29 cellular contexts compared by ENCODE assay signal in genomic region chr1:89955311-89955710, GRCh38. TPM values are rescaled to one million over a fixed set of nuclear protein-coding genes. Genes with fewer than 3 reads are reported as not detected.
DNase-seq lines count a peak whose midpoint lies in the region; ATAC-seq, FAIRE-seq and TF ChIP-seq lines count a peak whose summit lies in the region.
"Had no signal": no experiment of that assay in that cellular context is flagged by ENCODE, and none has a peak within 500 bp of the region (broad histone marks: within the 10 kb centered on the region; RNA-seq: fewer than 3 reads in every experiment).

No MANE protein-coding gene starts in this region.

- H2AK5ac ChIP-seq in IMR-90 (ENCODE audit: low read depth, low read length) (no peak overlapping the region), H1 (ENCODE audit: low read depth, low read length) (no peak overlapping the region)

- no CpG with 5 or more reads among the region's 1 CpG for WGBS in IMR-90 (ENCODE audit: extremely low coverage in 2 of 2, insufficient read length in 1 of 2), 2 experiments
- WGBS in H1 (ENCODE audit: extremely low coverage in 1 of 2, insufficient coverage in 1 of 2, insufficient read length in 1 of 2, insufficient replicate concordance in 2 of 2, low coverage in 1 of 2, low lambda C conversion rate in 2 of 2, missing lambda C conversion rate in 1 of 2), 2 experiments = 87% methylated on average over 1 of the region's 1 CpG; no CpG with 5 or more reads in 1 of the 2 experiments
- 89 to 100% methylated on average over 1 of the region's 1 CpG for WGBS in gastroesophageal sphincter (ENCODE audit: low coverage in 1 of 2), 2 donors

- dilution Hi-C loops in IMR-90 (cut with HindIII; ENCODE audit: low sequenced_read_pairs, unreplicated experiment) = no loop called here

- H3K27ac Mint-ChIP-seq in GM23338 = peak overlapping the region; percentile 4; the same call in 1 of the 2 replicates
- H3K27ac Mint-ChIP-seq: CD8-positive, alpha-beta T cell had no signal

- POLR2A ChIA-PET in IMR-90 (lab: Charles Lee; ENCODE audit: unreplicated experiment) (no interaction called here), H1 (lab: Charles Lee; ENCODE audit: partially characterized antibody) (interaction anchor here (1.0 kb wide), 1 partner anchor 134 kb away, joined by 3 read pairs; the partner anchor contains the start of gene LRRC8D)

- intact Hi-C loops in IMR-90 (cut with micrococcal nuclease) = no loop called here
- intact Hi-C loops in kidney (cut with DNase I) = no loop called here

- H2BK20ac ChIP-seq in IMR-90 (ENCODE audit: low read depth, low read length) (no peak overlapping the region), H1 (ENCODE audit: low read length) (peak overlapping the region; percentile 57; the same call in 1 of the 2 replicates)

- H3K9me3 ChIP-seq in IMR-90 (ENCODE audit: control insufficient read depth, insufficient read depth, low read length) = no peaks in the 10 kb centered on the region
- H3K9me3 ChIP-seq in H1 (ENCODE audit: insufficient read depth in 2 of 2, low read depth in 1 of 2, low read length in 1 of 2) = peaks cover 0 to 3% of the 10 kb centered on the region in 2 experiments; a peak in 2 of 4 replicates
- no peaks in the 10 kb centered on the region for H3K9me3 ChIP-seq in gastroesophageal sphincter
- no peaks in the 10 kb centered on the region for H3K9me3 ChIP-seq in kidney (ENCODE audit: control insufficient read depth in 1 of 2, low read length in 2 of 2)
- H3K9me3 ChIP-seq: SJSA1 had no signal

- H3K27ac ChIP-seq in GM23338 (ENCODE audit: low read depth) (0 out of 2 replicates have a peak overlapping the region, but pooled peaks have one; percentile 42), IMR-90 (ENCODE audit: insufficient read depth, low read length) (no peak overlapping the region), H1 (ENCODE audit: low read depth, low read length) (no peak overlapping the region), gastroesophageal sphincter (no peak overlapping the region), kidney (ENCODE audit: low read depth in 2 of 2, low read length in 2 of 2) (no peak overlapping the region)
- H3K27ac ChIP-seq: C4-2B, GM23248, HL-60 had no signal

- H3K4me3 ChIP-seq in GM23338 (no peak overlapping the region), IMR-90 (ENCODE audit: insufficient read depth, low read depth, low read length) (no peak overlapping the region), H1 (ENCODE audit: extremely low read depth in 1 of 4, insufficient read depth in 2 of 4, low read depth in 3 of 4, low read length in 4 of 4) (no peak overlapping the region), gastroesophageal sphincter (no peak overlapping the region), kidney (ENCODE audit: low read length in 2 of 2) (no peak overlapping the region)
- H3K4me3 ChIP-seq: A549, GM23248, SJSA1 had no signal

- no peak overlapping the region for H3K4me3 Mint-ChIP-seq in GM23338
- H3K4me3 Mint-ChIP-seq: CD8-positive, alpha-beta T cell had no signal

- H3K27me3 ChIP-seq in GM23338 (ENCODE audit: insufficient read depth) (no peaks in the 10 kb centered on the region), IMR-90 (ENCODE audit: control insufficient read depth, insufficient read depth, low read length) (no peaks in the 10 kb centered on the region), H1 (replicated peaks in 1 of 4; ENCODE audit: control insufficient read depth in 3 of 4, extremely low read depth in 1 of 4, insufficient read depth in 3 of 4, low read length in 3 of 4) (no peaks in the 10 kb centered on the region), gastroesophageal sphincter (no peaks in the 10 kb centered on the region)
- H3K27me3 ChIP-seq: SJSA1 had no signal

- H3K79me1 ChIP-seq in IMR-90 (ENCODE audit: low read depth in 1 of 2, low read length in 2 of 2) = no peaks in the 10 kb centered on the region
- H3K79me1 ChIP-seq in H1 (ENCODE audit: low read depth, low read length) = no peaks in the 10 kb centered on the region

- H4K5ac ChIP-seq in IMR-90 (ENCODE audit: low read depth, low read length) (no peak overlapping the region), H1 (ENCODE audit: insufficient read length, low read depth, low read length) (no peak overlapping the region)

- H3K27me3 Mint-ChIP-seq in GM23338 (ENCODE audit: insufficient read depth, low read depth, poor library complexity) = peaks cover 2% of the 10 kb centered on the region

- CTCF ChIA-PET in IMR-90 (lab: Yijun Ruan, JAX) (no interaction called here), H1 (lab: Charles Lee; ENCODE audit: partially characterized antibody) (interaction anchor here (1.1 to 1.6 kb wide), 2 partner anchors 33 to 147 kb away, joined by 3 to 4 read pairs; no protein-coding TSS in a partner anchor)

- TF ChIP-seq EP300 in H1 (IDR thresholded peaks at IDR 0.05; ENCODE audit: borderline replicate concordance in 1 of 2, low read depth in 2 of 2, low read length in 2 of 2) (no peak), gastroesophageal sphincter (IDR thresholded peaks at IDR 0.05) (no peak)

- peaks cover 37% of the 10 kb centered on the region for H3K4me1 ChIP-seq in GM23338 (ENCODE audit: insufficient read depth)
- H3K4me1 ChIP-seq in IMR-90 (ENCODE audit: control insufficient read depth, insufficient read depth, low read length) = peaks cover 14% of the 10 kb centered on the region
- H3K4me1 ChIP-seq in H1 (replicated peaks in 1 of 4; ENCODE audit: control insufficient read depth in 3 of 4, insufficient read depth in 4 of 4, low read length in 3 of 4) = peaks cover 0 to 9% (median 3%) of the 10 kb centered on the region in 4 experiments; a peak in 5 of 7 replicates
- no peaks in the 10 kb centered on the region for H3K4me1 ChIP-seq in gastroesophageal sphincter
- peaks cover 0 to 2% of the 10 kb centered on the region in 2 donors for H3K4me1 ChIP-seq in kidney (ENCODE audit: control insufficient read depth in 1 of 2, insufficient read depth in 1 of 2, low read depth in 1 of 2, low read length in 2 of 2)

- no peaks in the 10 kb centered on the region for H3K36me3 ChIP-seq in GM23338 (ENCODE audit: insufficient read depth)
- H3K36me3 ChIP-seq in IMR-90 (ENCODE audit: control insufficient read depth, insufficient read depth, low read length) = no peaks in the 10 kb centered on the region
- no peaks in the 10 kb centered on the region for H3K36me3 ChIP-seq in H1 (ENCODE audit: control insufficient read depth in 2 of 4, insufficient read depth in 4 of 4, low read length in 3 of 4)
- H3K36me3 ChIP-seq in gastroesophageal sphincter = no peaks in the 10 kb centered on the region
- H3K36me3 ChIP-seq in kidney (ENCODE audit: control insufficient read depth in 1 of 2, insufficient read depth in 2 of 2, low read length in 2 of 2) = no peaks in the 10 kb centered on the region
- H3K36me3 ChIP-seq: SJSA1 had no signal

- no peaks in the 10 kb centered on the region for H3K9me2 ChIP-seq in GM23338 (ENCODE audit: insufficient read depth)

- TF ChIP-seq RAD21 in IMR-90 (IDR thresholded peaks at IDR 0.05; ENCODE audit: low read length) (no peak), H1 (IDR thresholded peaks at IDR 0.05 in 1 of 2, conservative IDR thresholded peaks at IDR 0.05 in 1 of 2; ENCODE audit: low read depth in 2 of 2, low read length in 2 of 2) (no peak)

- H2AK9ac ChIP-seq in IMR-90 (replicated peaks; ENCODE audit: low read depth, low read length, poor library complexity) = no peak overlapping the region

- peaks cover 39% of the 10 kb centered on the region for H3K4me1 Mint-ChIP-seq in GM23338

- H2BK15ac ChIP-seq in IMR-90 (ENCODE audit: low read depth, low read length) (peak overlapping the region; percentile 51; the same call in 2 of the 3 replicates), H1 (ENCODE audit: low read length) (no peak overlapping the region)

- peak overlapping the region; percentile 62 for H2BK12ac ChIP-seq in H1 (ENCODE audit: low read depth, low read length)

- no peaks in the 10 kb centered on the region for H3F3A ChIP-seq in GM23338 (replicated peaks; ENCODE audit: low read depth)

- 0 out of 3 replicates have a peak, but pooled peaks cover 4% of the 10 kb centered on the region for H3K36me3 Mint-ChIP-seq in GM23338 (ENCODE audit: low read depth)
- H3K36me3 Mint-ChIP-seq: CD8-positive, alpha-beta T cell had no signal

- H4K91ac ChIP-seq in IMR-90 (ENCODE audit: insufficient read depth, low read depth, low read length) = no peak overlapping the region
- no peak overlapping the region for H4K91ac ChIP-seq in H1 (replicated peaks; ENCODE audit: insufficient read length, low read length)

- no peaks in the 10 kb centered on the region for H3K23me2 ChIP-seq in H1 (ENCODE audit: low read depth, low read length)

- peak overlapping the region; percentile 1; the same call in 1 of the 2 replicates for H3K4me2 ChIP-seq in GM23338
- H3K4me2 ChIP-seq in IMR-90 (ENCODE audit: low read depth, low read length) = no peak overlapping the region
- 0 out of 4 replicates have a peak overlapping the region, but pooled peaks of 1 of the 2 experiments have one; percentile 29 for H3K4me2 ChIP-seq in H1 (ENCODE audit: insufficient read depth in 1 of 2, low read depth in 2 of 2, low read length in 2 of 2)
- H3K4me2 ChIP-seq: A549 had no signal

- H2AFZ ChIP-seq in GM23338 (no peak overlapping the region), IMR-90 (replicated peaks; ENCODE audit: low read length, poor library complexity) (no peak overlapping the region), H1 (ENCODE audit: low read length) (no peak overlapping the region)
- H2AFZ ChIP-seq: GM23248 had no signal

- H2BK5ac ChIP-seq in IMR-90 (ENCODE audit: low read depth, low read length, poor library complexity, severe bottlenecking) (no peak overlapping the region), H1 (ENCODE audit: low read depth, low read length) (0 out of 2 replicates have a peak overlapping the region, but pooled peaks have one; percentile 6)

- no peaks in the 10 kb centered on the region for H4K20me1 ChIP-seq in GM23338 (replicated peaks; ENCODE audit: insufficient read depth)
- H4K20me1 ChIP-seq in IMR-90 (ENCODE audit: insufficient read depth, low read length) = no peaks in the 10 kb centered on the region
- H4K20me1 ChIP-seq in H1 (replicated peaks in 1 of 2; ENCODE audit: control insufficient read depth in 1 of 2, insufficient read depth in 2 of 2, low read length in 2 of 2) = no peaks in the 10 kb centered on the region

- FAIRE-seq in H1 (lab: Jason Lieb, UNC) (no peak), kidney (lab: Jason Lieb, UNC) (no peak)
- FAIRE-seq: A549, GM18507, RCC 7860 had no signal

- H4K8ac ChIP-seq in IMR-90 (ENCODE audit: low read depth in 2 of 2, low read length in 2 of 2) = 0 out of 4 replicates have a peak overlapping the region, but pooled peaks of 1 of the 2 experiments have one; percentile 24
- H4K8ac ChIP-seq in H1 (ENCODE audit: extremely low read depth, insufficient read depth, low read length) = no peak overlapping the region

- no peak overlapping the region for H3K23ac ChIP-seq in IMR-90 (ENCODE audit: low read depth, low read length)
- no peak overlapping the region for H3K23ac ChIP-seq in H1 (ENCODE audit: insufficient read length)

- TF ChIP-seq CTCF in GM23338 (conservative IDR thresholded peaks at IDR 0.05; ENCODE audit: low read depth in 2 of 2) (no peak), IMR-90 (conservative IDR thresholded peaks at IDR 0.05; ENCODE audit: low read depth, low read length) (no peak), H1 (IDR thresholded peaks at IDR 0.05; ENCODE audit: control extremely low read depth in 1 of 3, insufficient read depth in 1 of 3, low read depth in 1 of 3, low read length in 3 of 3) (no peak), gastroesophageal sphincter (IDR thresholded peaks at IDR 0.05) (no peak), kidney (IDR thresholded peaks at IDR 0.05; ENCODE audit: borderline replicate concordance, extremely low read depth, insufficient read depth) (no peak)

- TF ChIP-seq POLR2A in IMR-90 (IDR thresholded peaks at IDR 0.05; ENCODE audit: low read depth, low read length) (no peak), H1 (IDR thresholded peaks at IDR 0.05; ENCODE audit: control extremely low read depth in 1 of 2, low read depth in 2 of 2, low read length in 2 of 2) (no peak), gastroesophageal sphincter (IDR thresholded peaks at IDR 0.05) (no peak)

- H3K9ac ChIP-seq in IMR-90 (ENCODE audit: low read depth, low read length) (no peak overlapping the region), H1 (replicated peaks in 1 of 4; ENCODE audit: extremely low read depth in 1 of 4, low read depth in 3 of 4, low read length in 3 of 4) (no peak overlapping the region), kidney (ENCODE audit: low read length in 2 of 2) (no peak overlapping the region)
- H3K9ac ChIP-seq: GM23248 had no signal

- H3K14ac ChIP-seq in IMR-90 (replicated peaks; ENCODE audit: low read depth, low read length) = no peak overlapping the region
- no peak overlapping the region for H3K14ac ChIP-seq in H1 (ENCODE audit: insufficient read length)

- H3K56ac ChIP-seq in IMR-90 (ENCODE audit: extremely low read depth, insufficient read depth, low read length) = no peak overlapping the region
- H3K56ac ChIP-seq in H1 (replicated peaks; ENCODE audit: insufficient read length, low read depth, low read length) = no peak overlapping the region

- in situ Hi-C loops in IMR-90 (cut with MboI; ENCODE audit: low sequenced_read_pairs) = no loop called here

- no peak overlapping the region for H3K18ac ChIP-seq in IMR-90 (ENCODE audit: low read depth, low read length)
- no peak overlapping the region for H3K18ac ChIP-seq in H1 (ENCODE audit: extremely low read depth, low read length)

- H3K9me3 Mint-ChIP-seq in GM23338 = peaks cover 14% of the 10 kb centered on the region
- H3K9me3 Mint-ChIP-seq: CD8-positive, alpha-beta T cell had no signal

- BruUV-seq in IMR-90 (replicated peaks; lab: Mats Ljungman, UMichigan) = no TSS peak

- H3K79me2 ChIP-seq in GM23338 (replicated peaks; ENCODE audit: insufficient read depth) (no peaks in the 10 kb centered on the region), H1 (ENCODE audit: control insufficient read depth in 1 of 2, insufficient read depth in 2 of 2, low read length in 2 of 2) (no peaks in the 10 kb centered on the region)

- no peak for ATAC-seq in GM23338
- ATAC-seq in IMR-90 (ENCODE audit: low read depth) = no peak
- no peak for ATAC-seq in GM21515 (IDR thresholded peaks at IDR 0.05; ENCODE audit: unreplicated experiment)
- ATAC-seq in HG02885 (IDR thresholded peaks at IDR 0.05; ENCODE audit: poor library complexity, unreplicated experiment) = no peak
- no peak for ATAC-seq in gastroesophageal sphincter
- ATAC-seq: A549; CD8-positive, alpha-beta T cell; Right ventricle myocardium inferior had no signal

- no peak overlapping the region for H3K4ac ChIP-seq in IMR-90 (ENCODE audit: low read depth, low read length)
- H3K4ac ChIP-seq in H1 (replicated peaks; ENCODE audit: insufficient read length, low read depth, low read length) = no peak overlapping the region

- peaks cover 4% of the 10 kb centered on the region; the same call in 1 of the 2 replicates for H3K9me1 ChIP-seq in IMR-90 (ENCODE audit: insufficient read depth, low read length)

- DNase-seq in GM23338 (ENCODE audit: low spot score) (no peak), IMR-90 (no peak), H1 (ENCODE audit: low read depth in 1 of 2, low spot score in 2 of 2) (no peak), kidney (no peak)
- DNase-seq: Calu3; CD8-positive, alpha-beta T cell; DMS79 treated with DMSO at 0.1 percent for 48 hours; GM23248; HCEC 1CT; KG1; MM.1S; NCI-H1048; NCI-H1417 treated with DMSO at 0.1 percent for 48 hours; NCI-H1694 treated with DMSO at 0.1 percent for 48 hours; NCI-H2081; NCI-H226; NCI-H510A; NCI-H69; OCI-M1 had no signal

- H2BK120ac ChIP-seq in IMR-90 (ENCODE audit: low read depth, low read length) = peak overlapping the region; percentile 29; the same call in 1 of the 2 replicates
- H2BK120ac ChIP-seq in H1 (replicated peaks; ENCODE audit: low read depth, low read length) = no peak overlapping the region

RNA-seq across cellular contexts. Expression of gene ZNF326, which starts 39.6 kb away (rescaled TPM):
- 21.9 and 28.6 TPM in 2 replicates for total RNA-seq in GM23338 (2014; rRNA removed; shearing (Covaris generic))
- 31.1 and 35.1 TPM in 2 replicates for polyA plus RNA-seq in GM23338 (2016; fragmentation: Nextera tagmentation; extraction: Ambion mirVana)
- total RNA-seq in IMR-90 (2012; rRNA removed) = 4.5 and 10.0 TPM in 2 replicates
- 13.1 and 17.0 TPM in 2 replicates for polyA plus RNA-seq in IMR-90 (2012; rRNA removed)
- polyA plus RNA-seq in IMR-90 (2012; cell fraction: cytosol; rRNA removed) = 3.3 and 3.7 TPM in 2 replicates
- 8.9 and 23.9 TPM in 2 replicates for polyA plus RNA-seq in IMR-90 (2012; cell fraction: nucleus; rRNA removed; ENCODE audit: low replicate concordance)
- 30.6 and 31.8 TPM in 2 replicates for total RNA-seq in H1 (2021; fragmentation: NEBNext Ultra II Directional; extraction: Animal tissue kit (Norgen Biotek cat#: 25700))
- 12.2 and 12.7 TPM in 2 replicates for polyA plus RNA-seq in H1 (2011; rRNA removed)
- 18.4 TPM for polyA plus RNA-seq in H1 (2011; cell fraction: cytosol; rRNA removed)
- polyA plus RNA-seq in H1 (2011; cell fraction: nucleus; rRNA removed) = 10.8 TPM
- polyA plus RNA-seq in H1 (2012, experiment 1 of 2) = 16.4 to 28.6 TPM (median 19.6 TPM) in 4 replicates
- polyA plus RNA-seq in H1 (2012, experiment 2 of 2) = 3.4 TPM
- 24.0 TPM for polyA plus RNA-seq in H1 (2013, experiment 1 of 2)
- 21.0 TPM for polyA plus RNA-seq in H1 (2013, experiment 2 of 2)
- polyA minus RNA-seq in H1 (2011; rRNA and poly(A)+ RNA removed) = 16.5 and 21.8 TPM in 2 replicates
- 14.5 TPM for polyA minus RNA-seq in H1 (2011; cell fraction: cytosol; rRNA and poly(A)+ RNA removed)
- 60.4 TPM for polyA minus RNA-seq in H1 (2011; cell fraction: nucleus; rRNA and poly(A)+ RNA removed)
- 10 to 100 TPM in 2 of 4 donors, 1 to 10 TPM in 2; 8.2 to 22.7 (median 14.1) TPM for total RNA-seq in gastroesophageal sphincter
- total RNA-seq in kidney = 25.6 TPM
- polyA plus RNA-seq in kidney (ENCODE audit: insufficient read depth, low read depth, low replicate concordance) = 10.6 TPM
